9 cellular contexts compared by ENCODE assay signal in genomic region chr14:73058224-73058922, GRCh38. TPM values are rescaled to one million over a fixed set of nuclear protein-coding genes. Genes with fewer than 3 reads are reported as not detected.
DNase-seq lines count a peak whose midpoint lies in the region; ATAC-seq and TF ChIP-seq lines count a peak whose summit lies in the region.
"Had no signal": no experiment of that assay in that cellular context is flagged by ENCODE, and none has a peak within 500 bp of the region (broad histone marks: within the 10 kb centered on the region; RNA-seq: fewer than 3 reads in every experiment).

TSS of gene RBM25 (plus strand) at chr14:73058534. CDS start at chr14:73071642, 13,108 bp downstream.

- DNase-seq in AG10803 (ENCODE audit: low read depth) (peak; percentile 99), NCI-H345 (lab: John Stamatoyannopoulos, UW) (peak; percentile 99), activated B cell treated with CpG ODN at 0.5 μM for 24 hours (peak; percentile 90), immature natural killer cell (peak; percentile 95 to 97 (median 96)), smooth muscle cell of the brain vasculature (ENCODE audit: low read depth, low spot score) (peak; percentile 98)
- peak; percentile 96 for DNase-seq in central memory CD4-positive, alpha-beta T cell

- H3K9me3 Mint-ChIP-seq in activated B cell treated with CpG ODN at 0.5 μM for 24 hours (no peaks in the 10 kb centered on the region), immature natural killer cell (no peaks in the 10 kb centered on the region)
- H3K9me3 Mint-ChIP-seq: dendritic cell treated with granulocyte-macrophage colony-stimulating factor and Interleukin-4, amounts not matched to agents 40 ng/mL and 50 ng/mL, for 4 days had no signal

- H3K4me3 Mint-ChIP-seq in activated B cell treated with CpG ODN at 0.5 μM for 24 hours, result no peak within 1 kb of the TSS
- no peak within 1 kb of the TSS for H3K4me3 Mint-ChIP-seq in immature natural killer cell
- H3K4me3 Mint-ChIP-seq: dendritic cell treated with granulocyte-macrophage colony-stimulating factor and Interleukin-4, amounts not matched to agents 40 ng/mL and 50 ng/mL, for 4 days had no signal

- peak within 1 kb of the TSS; percentile 94 for H3K4me3 ChIP-seq in AG10803 (ENCODE audit: low read length)

- POLR2A ChIA-PET in activated B cell treated with CpG ODN at 0.5 μM for 24 hours (lab: Charles Lee), result interaction anchor here (0.5 to 3.6 kb wide), 28 partner anchors 8 to 1343 kb away, joined by 3 to 64 read pairs (median 4); partner anchors contain the start of genes ACOT2, ALDH6A1, DCAF4 and DPF3

- intact Hi-C loops in activated B cell treated with CpG ODN at 0.5 μM for 24 hours (cut with micrococcal nuclease), result loop anchor here (1.0 to 5.0 kb wide), 8 partner anchors 31 to 1704 kb away; partner anchors contain the start of genes ACOT2, ALDH6A1, DCAF4 and LIN52

- peak; percentile 97 for ATAC-seq in GM19035 (IDR thresholded peaks at IDR 0.05; ENCODE audit: unreplicated experiment)
- ATAC-seq in HG03342 (IDR thresholded peaks at IDR 0.05; ENCODE audit: unreplicated experiment), result peak; percentile 92
- ATAC-seq in activated B cell treated with CpG ODN at 0.5 μM for 24 hours (ENCODE audit: low read depth), result peak; percentile 93

- CTCF ChIA-PET in activated B cell treated with CpG ODN at 0.5 μM for 24 hours (lab: Charles Lee), result interaction anchor here (0.9 to 1.3 kb wide), 2 partner anchors 12 to 31 kb away, joined by 3 read pairs; partner anchors contain the start of gene ZFYVE1

- H3K27ac Mint-ChIP-seq in activated B cell treated with CpG ODN at 0.5 μM for 24 hours (no peak within 1 kb of the TSS), immature natural killer cell (no peak within 1 kb of the TSS)
- H3K27ac Mint-ChIP-seq: dendritic cell treated with granulocyte-macrophage colony-stimulating factor and Interleukin-4, amounts not matched to agents 40 ng/mL and 50 ng/mL, for 4 days had no signal

- no peaks in the 10 kb centered on the region for H3K27me3 Mint-ChIP-seq in activated B cell treated with CpG ODN at 0.5 μM for 24 hours
- H3K27me3 Mint-ChIP-seq in immature natural killer cell (ENCODE audit: low read depth in 3 of 3), result peaks cover 3 to 6% (median 5%) of the 10 kb centered on the region in 3 donors
- H3K27me3 Mint-ChIP-seq: dendritic cell treated with granulocyte-macrophage colony-stimulating factor and Interleukin-4, amounts not matched to agents 40 ng/mL and 50 ng/mL, for 4 days had no signal

- TF ChIP-seq CTCF in AG10803 (conservative IDR thresholded peaks at IDR 0.05; ENCODE audit: low read length) (no peak), activated B cell treated with CpG ODN at 0.5 μM for 24 hours (IDR thresholded peaks at IDR 0.05) (no peak)

- H3K36me3 Mint-ChIP-seq in activated B cell treated with CpG ODN at 0.5 μM for 24 hours (ENCODE audit: low read depth) (peaks cover 27% of the 10 kb centered on the region), immature natural killer cell (no peaks in the 10 kb centered on the region)

- H3K4me1 Mint-ChIP-seq in activated B cell treated with CpG ODN at 0.5 μM for 24 hours (peaks cover 42% of the 10 kb centered on the region), immature natural killer cell (peaks cover 43 to 47% of the 10 kb centered on the region in 2 donors)

RNA-seq across cellular contexts. Expression of gene RBM25, which starts in this region (rescaled TPM):
- 114 and 123 TPM in 2 replicates for total RNA-seq in activated B cell treated with CpG ODN at 0.5 μM for 24 hours
- 10 to 100 TPM; 19.3 to 67.4 (median 24.6) TPM for polyA plus RNA-seq in immature natural killer cell

Comparison
In these comparisons a context has a peak if more than half of its experiments do, and no peak if none do; other contexts are left out.
1. Peak in every context shown above with its lines: DNase-seq, ATAC-seq and H3K4me3 ChIP-seq.